In genomic region chr17:55743103-55743679, GRCh38 we compare ENCODE assay signal across 1 cellular context.
TF ChIP-seq lines count a peak whose summit lies in the region.

No MANE protein-coding gene starts in this region.

TF ChIP-seq in HEK293, 187 proteins besides CTCF, POLR2A, EP300 and RAD21 (continued from another document):
- TF ChIP-seq ZNF362 (tag by site-specific recombination; IDR thresholded peaks at IDR 0.05): no peak
- TF ChIP-seq ZBTB17 (tag by site-specific recombination; IDR thresholded peaks at IDR 0.05): no peak
- TF ChIP-seq ZNF391 (tag by site-specific recombination; IDR thresholded peaks at IDR 0.05; ENCODE audit: borderline replicate concordance, low read depth): no peak
- no peak for TF ChIP-seq SP3 (tag by site-specific recombination; IDR thresholded peaks at IDR 0.05)
- peak; percentile 39; the same call in 1 of the 2 replicates for TF ChIP-seq SP7 (tag by site-specific recombination; IDR thresholded peaks at IDR 0.05)
- TF ChIP-seq ZIC2 (tag by site-specific recombination; IDR thresholded peaks at IDR 0.05): no peak
- no peak for TF ChIP-seq GLIS1 (tag by site-specific recombination; IDR thresholded peaks at IDR 0.05)
- TF ChIP-seq ZNF354C (tag by site-specific recombination; IDR thresholded peaks at IDR 0.05; ENCODE audit: borderline replicate concordance, low read depth): no peak
- TF ChIP-seq IKZF3 (tag by site-specific recombination; IDR thresholded peaks at IDR 0.05): peak; percentile 30; the same call in 1 of the 2 replicates
- TF ChIP-seq ZNF274 (IDR thresholded peaks at IDR 0.05; ENCODE audit: low read length): no peak
- TF ChIP-seq ZNF274 (tag by site-specific recombination; IDR thresholded peaks at IDR 0.05; ENCODE audit: borderline replicate concordance): no peak
- TF ChIP-seq ZNF837 (tag by site-specific recombination; IDR thresholded peaks at IDR 0.05): no peak
- no peak for TF ChIP-seq ZNF664 (tag by site-specific recombination; IDR thresholded peaks at IDR 0.05)
